Comparison of ENCODE assay signal across 8 cellular contexts in the genomic region with DNA sequence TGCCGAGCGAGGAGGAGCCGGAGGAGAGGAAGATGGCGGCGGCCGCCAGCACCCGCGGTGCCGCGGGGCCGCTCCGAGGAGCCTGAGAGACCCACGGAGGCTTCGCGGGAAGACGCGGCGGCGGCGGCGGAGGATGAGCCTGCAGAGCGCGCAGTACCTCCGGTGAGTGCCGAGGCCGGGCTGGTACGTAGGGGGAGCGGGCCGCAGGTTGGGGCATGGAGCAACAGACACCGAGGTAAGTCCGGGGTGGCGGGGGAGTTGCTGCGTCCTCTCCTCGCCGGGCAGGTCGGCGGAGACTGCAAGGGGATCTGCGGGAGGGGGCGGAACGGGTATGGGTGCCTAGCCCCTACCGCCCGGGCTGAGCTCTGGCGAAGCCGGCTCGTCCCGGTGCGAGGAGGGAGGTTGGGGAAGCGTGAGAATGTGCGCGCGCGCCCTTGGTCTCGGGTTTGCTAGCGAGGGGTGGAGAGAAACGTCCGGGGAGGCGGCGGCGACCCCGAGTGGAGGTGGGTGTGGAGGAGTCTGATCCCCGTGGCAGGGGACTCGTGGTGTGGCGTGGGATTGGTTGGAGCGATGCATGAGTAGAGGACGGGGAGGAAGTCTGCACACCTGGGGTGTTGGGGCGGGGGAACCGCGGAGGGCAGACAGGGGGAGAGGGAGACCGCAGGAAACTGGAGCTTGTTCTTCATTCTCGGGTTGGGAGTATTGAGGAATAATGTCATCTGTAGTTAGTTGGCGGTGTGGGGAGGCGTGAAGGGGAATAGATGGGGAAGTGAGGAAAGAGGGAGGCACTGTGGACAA. TPM values are rescaled to one million over a fixed set of nuclear protein-coding genes. Genes with fewer than 3 reads are reported as not detected.
A peak's percentile ranks its signal among the peaks of the same experiment; 100 is the strongest.
DNase-seq lines count a peak whose midpoint lies in the region; ATAC-seq and TF ChIP-seq lines count a peak whose summit lies in the region.

A gene with protein sequence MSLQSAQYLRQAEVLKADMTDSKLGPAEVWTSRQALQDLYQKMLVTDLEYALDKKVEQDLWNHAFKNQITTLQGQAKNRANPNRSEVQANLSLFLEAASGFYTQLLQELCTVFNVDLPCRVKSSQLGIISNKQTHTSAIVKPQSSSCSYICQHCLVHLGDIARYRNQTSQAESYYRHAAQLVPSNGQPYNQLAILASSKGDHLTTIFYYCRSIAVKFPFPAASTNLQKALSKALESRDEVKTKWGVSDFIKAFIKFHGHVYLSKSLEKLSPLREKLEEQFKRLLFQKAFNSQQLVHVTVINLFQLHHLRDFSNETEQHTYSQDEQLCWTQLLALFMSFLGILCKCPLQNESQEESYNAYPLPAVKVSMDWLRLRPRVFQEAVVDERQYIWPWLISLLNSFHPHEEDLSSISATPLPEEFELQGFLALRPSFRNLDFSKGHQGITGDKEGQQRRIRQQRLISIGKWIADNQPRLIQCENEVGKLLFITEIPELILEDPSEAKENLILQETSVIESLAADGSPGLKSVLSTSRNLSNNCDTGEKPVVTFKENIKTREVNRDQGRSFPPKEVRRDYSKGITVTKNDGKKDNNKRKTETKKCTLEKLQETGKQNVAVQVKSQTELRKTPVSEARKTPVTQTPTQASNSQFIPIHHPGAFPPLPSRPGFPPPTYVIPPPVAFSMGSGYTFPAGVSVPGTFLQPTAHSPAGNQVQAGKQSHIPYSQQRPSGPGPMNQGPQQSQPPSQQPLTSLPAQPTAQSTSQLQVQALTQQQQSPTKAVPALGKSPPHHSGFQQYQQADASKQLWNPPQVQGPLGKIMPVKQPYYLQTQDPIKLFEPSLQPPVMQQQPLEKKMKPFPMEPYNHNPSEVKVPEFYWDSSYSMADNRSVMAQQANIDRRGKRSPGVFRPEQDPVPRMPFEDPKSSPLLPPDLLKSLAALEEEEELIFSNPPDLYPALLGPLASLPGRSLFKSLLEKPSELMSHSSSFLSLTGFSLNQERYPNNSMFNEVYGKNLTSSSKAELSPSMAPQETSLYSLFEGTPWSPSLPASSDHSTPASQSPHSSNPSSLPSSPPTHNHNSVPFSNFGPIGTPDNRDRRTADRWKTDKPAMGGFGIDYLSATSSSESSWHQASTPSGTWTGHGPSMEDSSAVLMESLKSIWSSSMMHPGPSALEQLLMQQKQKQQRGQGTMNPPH (plus strand): TSS at position 12 of the 798 bp plus-strand sequence. CDS start 122 bp downstream, at position 134.

- peak within 1 kb of the TSS; percentile 94 for H3K4me3 ChIP-seq in AG04449 (ENCODE audit: low read depth, low read length)
- H3K4me3 ChIP-seq in SJCRH30, result peak within 1 kb of the TSS; percentile 97
- peak within 1 kb of the TSS; percentile 93 for H3K4me3 ChIP-seq in adipocyte (ENCODE audit: low read length)
- peak within 1 kb of the TSS; percentile 91 to 98 for H3K4me3 ChIP-seq in right atrium auricular region

- no peaks in the 10 kb centered on the region for H3K27me3 ChIP-seq in SJCRH30
- no peaks in the 10 kb centered on the region for H3K27me3 ChIP-seq in adipocyte (replicated peaks; ENCODE audit: control insufficient read depth, insufficient read depth, low read length)
- H3K27me3 ChIP-seq in right atrium auricular region, result no peaks in the 10 kb centered on the region

- peak within 1 kb of the TSS; percentile 98 for H3K9ac ChIP-seq in adipocyte (ENCODE audit: low read length)

- POLR2A ChIA-PET in AG04449 (lab: Yijun Ruan, JAX), result interaction anchor here (1.0 kb wide), 1 partner anchor 193 kb away, joined by 3 read pairs; no protein-coding TSS in a partner anchor

- TF ChIP-seq CTCF in AG04449 (IDR thresholded peaks at IDR 0.05; ENCODE audit: insufficient read depth, low read length, missing control alignments), result no peak
- no peak for TF ChIP-seq CTCF in right atrium auricular region (IDR thresholded peaks at IDR 0.05)

- peak within 1 kb of the TSS; percentile 99 for H3K27ac ChIP-seq in SJCRH30
- H3K27ac ChIP-seq in right atrium auricular region, result peak within 1 kb of the TSS; percentile 95 to 98

- DNase-seq in AG04449 (ENCODE audit: low read depth, low spot score), result no peak
- peak; percentile 39 to 47 for DNase-seq in SJCRH30
- peak; percentile 69 for DNase-seq in adipocyte (ENCODE audit: low read depth)
- DNase-seq in right atrium auricular region (ENCODE audit: low spot score), result no peak
- DNase-seq in retina, result peak; percentile 87

- H3K36me3 ChIP-seq in SJCRH30 (0 out of 2 replicates have a peak, but pooled peaks cover 3% of the 10 kb centered on the region), adipocyte (ENCODE audit: control insufficient read depth, insufficient read depth, low read length, severe bottlenecking) (no peaks in the 10 kb centered on the region), right atrium auricular region (no peaks in the 10 kb centered on the region)

- ATAC-seq in GM18867 (IDR thresholded peaks at IDR 0.05; ENCODE audit: unreplicated experiment), result peak; percentile 16
- ATAC-seq in HG03159 (IDR thresholded peaks at IDR 0.05; ENCODE audit: unreplicated experiment), result peak; percentile 4
- no peak for ATAC-seq in GM18870 (IDR thresholded peaks at IDR 0.05; ENCODE audit: unreplicated experiment)

- CTCF ChIA-PET in AG04449 (lab: Yijun Ruan, JAX), result interaction anchor here (1.4 to 1.6 kb wide), 2 partner anchors 10 to 67 kb away, joined by 4 to 5 read pairs; no protein-coding TSS in a partner anchor

- H3K9me3 ChIP-seq in SJCRH30 (replicated peaks), result no peaks in the 10 kb centered on the region
- no peaks in the 10 kb centered on the region for H3K9me3 ChIP-seq in adipocyte (ENCODE audit: control insufficient read depth, low read length)
- no peaks in the 10 kb centered on the region for H3K9me3 ChIP-seq in right atrium auricular region

- H3K4me1 ChIP-seq in SJCRH30 (no peaks in the 10 kb centered on the region), adipocyte (ENCODE audit: control insufficient read depth, insufficient read depth, low read length) (peaks cover 11% of the 10 kb centered on the region), right atrium auricular region (peaks cover 0 to 37% of the 10 kb centered on the region in 2 donors)

RNA-seq across cellular contexts. Expression of the gene that starts here (rescaled TPM):
- total RNA-seq in SJCRH30 (2014; rRNA removed; shearing (Covaris generic)), result 18.5 and 19.1 TPM in 2 replicates
- total RNA-seq in right atrium auricular region, result 10 to 100 TPM; 42.0 to 43.6 TPM

Comparison
In these comparisons a context has a peak if more than half of its experiments do, and no peak if none do; other contexts are left out.
1. DNase-seq: peak in SJCRH30 (2 of 2), adipocyte (single experiment) and retina (single experiment); none in AG04449 (single experiment) and right atrium auricular region (single experiment).
2. Peak in every context shown above with its lines, with median percentiles within 50 percentile points of each other: H3K4me3 ChIP-seq.